1 cellular context compared by ENCODE assay signal in genomic region chr22:23144926-23145906, GRCh38.
TF ChIP-seq lines count a peak whose summit lies in the region.

Gene RAB36 (plus strand): TSS chr22:23145477. CDS start chr22:23146617, 1,140 bp downstream.

TF ChIP-seq in HepG2, 621 proteins besides CTCF, POLR2A, EP300 and RAD21 (continued from another document and continues in another):
- no peak for TF ChIP-seq SKIL (CRISPR knock-in tag; IDR thresholded peaks at IDR 0.05; ENCODE audit: borderline replicate concordance)
- no peak for TF ChIP-seq ATRX (CRISPR knock-in tag; IDR thresholded peaks at IDR 0.05; ENCODE audit: borderline replicate concordance)
- no peak for TF ChIP-seq EHMT2 (IDR thresholded peaks at IDR 0.05; ENCODE audit: borderline replicate concordance, low read depth, low read length)
- no peak for TF ChIP-seq MED1 (CRISPR knock-in tag; IDR thresholded peaks at IDR 0.05)
- TF ChIP-seq BRCA1 (CRISPR knock-in tag; IDR thresholded peaks at IDR 0.05), result no peak
- TF ChIP-seq HOXD1 (CRISPR knock-in tag; IDR thresholded peaks at IDR 0.05), result peak; percentile 27; the same call in 1 of the 2 replicates
- no peak for TF ChIP-seq HOXA9 (CRISPR knock-in tag; IDR thresholded peaks at IDR 0.05; ENCODE audit: borderline replicate concordance)
- no peak for TF ChIP-seq SNAI1 (CRISPR knock-in tag; IDR thresholded peaks at IDR 0.05; ENCODE audit: borderline replicate concordance)
- no peak for TF ChIP-seq ZNF646 (CRISPR knock-in tag; IDR thresholded peaks at IDR 0.05)
- TF ChIP-seq BHLHE40 (IDR thresholded peaks at IDR 0.05; ENCODE audit: low read length), result no peak
- TF ChIP-seq KAT7 (CRISPR knock-in tag; IDR thresholded peaks at IDR 0.05; ENCODE audit: borderline replicate concordance), result no peak
- TF ChIP-seq NFKBIZ (CRISPR knock-in tag; IDR thresholded peaks at IDR 0.05), result no peak
- TF ChIP-seq ZC3H13 (CRISPR knock-in tag; IDR thresholded peaks at IDR 0.05), result no peak
- TF ChIP-seq FOSL2 (CRISPR knock-in tag; IDR thresholded peaks at IDR 0.05), result peak; percentile 19; the same call in 1 of the 2 replicates
- TF ChIP-seq PRDM10 (CRISPR knock-in tag; IDR thresholded peaks at IDR 0.05; ENCODE audit: low read depth), result no peak
- no peak for TF ChIP-seq ZBTB38 (CRISPR knock-in tag; IDR thresholded peaks at IDR 0.05)
- no peak for TF ChIP-seq ZNF780A (CRISPR knock-in tag; IDR thresholded peaks at IDR 0.05)
- TF ChIP-seq TRIM22 (IDR thresholded peaks at IDR 0.05), result no peak
- TF ChIP-seq ZNF24 (IDR thresholded peaks at IDR 0.05), result no peak
- TF ChIP-seq RERE (CRISPR knock-in tag; IDR thresholded peaks at IDR 0.05; ENCODE audit: low read depth), result no peak
- TF ChIP-seq BORCS8-MEF2B (CRISPR knock-in tag; IDR thresholded peaks at IDR 0.05), result no peak
- no peak for TF ChIP-seq CBFB (CRISPR knock-in tag; IDR thresholded peaks at IDR 0.05)
- TF ChIP-seq TRAFD1 (CRISPR knock-in tag; IDR thresholded peaks at IDR 0.05; ENCODE audit: borderline replicate concordance), result no peak
- no peak for TF ChIP-seq ZNF430 (CRISPR knock-in tag; IDR thresholded peaks at IDR 0.05)
- TF ChIP-seq ZNF891 (CRISPR knock-in tag; IDR thresholded peaks at IDR 0.05), result 0 out of 2 replicates have a peak, but pooled peaks have one; percentile 27
- TF ChIP-seq TCF12 (IDR thresholded peaks at IDR 0.05), result no peak
- TF ChIP-seq TCF12 (CRISPR knock-in tag; IDR thresholded peaks at IDR 0.05), result no peak
- peak; percentile 11; the same call in 1 of the 2 replicates for TF ChIP-seq ZNF292 (CRISPR knock-in tag; IDR thresholded peaks at IDR 0.05; ENCODE audit: borderline replicate concordance, low read depth)
- TF ChIP-seq CERS6 (CRISPR knock-in tag; IDR thresholded peaks at IDR 0.05), result no peak
- no peak for TF ChIP-seq NFKB2 (CRISPR knock-in tag; IDR thresholded peaks at IDR 0.05; ENCODE audit: borderline replicate concordance)
- no peak for TF ChIP-seq THAP8 (CRISPR knock-in tag; IDR thresholded peaks at IDR 0.05; ENCODE audit: borderline replicate concordance)
